ENCODE assay signal across 9 cellular contexts in the genomic region with DNA sequence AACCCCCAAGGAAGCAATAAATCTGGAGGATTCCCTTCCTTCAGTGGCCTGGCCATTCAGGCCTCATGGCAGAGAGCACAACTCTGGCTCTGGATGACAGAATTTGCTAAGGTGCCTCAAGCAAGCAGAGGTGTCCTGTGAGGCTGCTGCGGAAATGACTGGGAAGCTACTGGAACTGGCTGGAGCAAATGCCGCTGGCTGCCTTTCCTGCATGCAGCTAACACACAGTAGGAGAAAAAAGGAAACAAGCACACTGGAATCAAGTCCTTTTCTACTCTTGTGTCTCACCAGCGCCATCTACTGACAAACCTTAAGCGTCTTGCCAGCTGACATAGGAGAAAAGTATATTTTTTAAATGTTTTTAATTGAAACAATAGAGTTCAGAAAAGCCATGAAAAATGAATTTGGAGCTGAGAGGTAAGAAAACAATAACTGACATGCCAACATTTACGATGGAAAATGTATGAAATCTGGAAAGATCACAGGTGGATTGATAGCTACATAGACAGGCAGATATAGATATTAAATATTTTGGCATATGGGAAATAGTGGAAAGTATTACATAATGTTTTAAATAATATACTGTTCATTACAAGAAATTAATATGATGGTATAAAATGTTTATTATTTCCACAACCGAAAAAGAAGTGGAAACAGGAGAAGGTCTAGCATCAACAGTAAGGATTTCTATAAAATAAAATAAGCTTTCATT.
DNase-seq lines count a peak whose midpoint lies in the region; ATAC-seq, FAIRE-seq and TF ChIP-seq lines count a peak whose summit lies in the region.
"Had no signal": no experiment of that assay in that cellular context is flagged by ENCODE, and none has a peak within 500 bp of the region (broad histone marks: within the 10 kb centered on the region; RNA-seq: fewer than 3 reads in every experiment).

No MANE protein-coding gene starts in this region.

- TF ChIP-seq CTCF in endothelial cell of umbilical vein (IDR thresholded peaks at IDR 0.05; ENCODE audit: extremely low read depth in 1 of 2, insufficient read depth in 1 of 2, low read depth in 1 of 2, low read length in 2 of 2): peak; percentile 57 to 65
- peak; percentile 81 for TF ChIP-seq CTCF in nephron progenitor cell (IDR thresholded peaks at IDR 0.05)

- H3K9me1 ChIP-seq in endothelial cell of umbilical vein (replicated peaks; ENCODE audit: control insufficient read depth, extremely low read depth, insufficient read depth, low read length): no peaks in the 10 kb centered on the region

- POLR2A ChIA-PET in endothelial cell of umbilical vein (lab: Charles Lee): no interaction called here

- H3K27ac ChIP-seq in endothelial cell of umbilical vein (ENCODE audit: insufficient read depth, low read depth, low read length): no peak overlapping the region
- H3K27ac ChIP-seq: epithelial cell of prostate had no signal

- H3K4me3 ChIP-seq in endothelial cell of umbilical vein (replicated peaks in 1 of 3; ENCODE audit: insufficient read depth in 1 of 3, low read depth in 1 of 3, low read length in 3 of 3): no peak overlapping the region

- ATAC-seq in activated T-cell treated with anti-CD3 and anti-CD28 coated beads, Interleukin-2, amount 50 U/mL, for 72 hours (replicated peaks in 1 of 2): no peak
- no peak for ATAC-seq in activated T-cell treated with anti-CD3 and anti-CD28 coated beads, Interleukin-2, amount 50 U/mL, for 4 hours
- ATAC-seq in effector memory CD8-positive, alpha-beta T cell (replicated peaks): no peak

- H3K27ac Mint-ChIP-seq in activated T-cell treated with anti-CD3 and anti-CD28 coated beads, Interleukin-2, amount 50 U/mL, for 72 hours: no peak overlapping the region
- no peak overlapping the region for H3K27ac Mint-ChIP-seq in nephron progenitor cell
- H3K27ac Mint-ChIP-seq in effector memory CD8-positive, alpha-beta T cell: no peak overlapping the region

- no peaks in the 10 kb centered on the region for H3K4me1 Mint-ChIP-seq in activated T-cell treated with anti-CD3 and anti-CD28 coated beads, Interleukin-2, amount 50 U/mL, for 72 hours (ENCODE audit: low read depth)
- H3K4me1 Mint-ChIP-seq in activated T-cell treated with anti-CD3 and anti-CD28 coated beads, Interleukin-2, amount 50 U/mL, for 4 hours (ENCODE audit: low read depth): no peaks in the 10 kb centered on the region
- H3K4me1 Mint-ChIP-seq in nephron progenitor cell: peaks cover 14% of the 10 kb centered on the region
- no peaks in the 10 kb centered on the region for H3K4me1 Mint-ChIP-seq in effector memory CD8-positive, alpha-beta T cell (ENCODE audit: low read depth in 2 of 2)

- intact Hi-C loops in endothelial cell of umbilical vein (cut with micrococcal nuclease): loop anchor here (5.0 kb wide), 1 partner anchor 919 kb away; no protein-coding TSS in a partner anchor

- H3K79me2 ChIP-seq in endothelial cell of umbilical vein (ENCODE audit: control insufficient read depth, insufficient read depth, low read length): no peaks in the 10 kb centered on the region

- no peak for TF ChIP-seq POLR2A in endothelial cell of umbilical vein (IDR thresholded peaks at IDR 0.05; ENCODE audit: low read depth, low read length)

- no peaks in the 10 kb centered on the region for H3K4me1 ChIP-seq in endothelial cell of umbilical vein (ENCODE audit: control insufficient read depth, extremely low read depth, insufficient read depth, low read length)

- no peaks in the 10 kb centered on the region for H3K9me3 Mint-ChIP-seq in activated T-cell treated with anti-CD3 and anti-CD28 coated beads, Interleukin-2, amount 50 U/mL, for 72 hours
- H3K9me3 Mint-ChIP-seq in activated T-cell treated with anti-CD3 and anti-CD28 coated beads, Interleukin-2, amount 50 U/mL, for 4 hours: no peaks in the 10 kb centered on the region
- H3K9me3 Mint-ChIP-seq in nephron progenitor cell: no peaks in the 10 kb centered on the region
- no peaks in the 10 kb centered on the region for H3K9me3 Mint-ChIP-seq in effector memory CD8-positive, alpha-beta T cell

- H3K36me3 ChIP-seq in endothelial cell of umbilical vein (ENCODE audit: control insufficient read depth in 2 of 2, extremely low read depth in 1 of 2, insufficient read depth in 2 of 2, low read length in 2 of 2): no peaks in the 10 kb centered on the region

- no peaks in the 10 kb centered on the region for H3K27me3 ChIP-seq in endothelial cell of umbilical vein (ENCODE audit: control insufficient read depth in 2 of 2, insufficient read depth in 2 of 2, low read length in 2 of 2)

- no peaks in the 10 kb centered on the region for H3K9me3 ChIP-seq in endothelial cell of umbilical vein (replicated peaks; ENCODE audit: control insufficient read depth, insufficient read depth, low read length)

- H3K4me2 ChIP-seq in endothelial cell of umbilical vein (ENCODE audit: insufficient read depth, low read length): no peak overlapping the region

- dilution Hi-C loops in endothelial cell of umbilical vein (cut with MboI; ENCODE audit: extremely low pct_ligation_motif_present, low sequenced_read_pairs): no loop called here

- no peak overlapping the region for H3K4me3 Mint-ChIP-seq in activated T-cell treated with anti-CD3 and anti-CD28 coated beads, Interleukin-2, amount 50 U/mL, for 72 hours
- H3K4me3 Mint-ChIP-seq in activated T-cell treated with anti-CD3 and anti-CD28 coated beads, Interleukin-2, amount 50 U/mL, for 4 hours: no peak overlapping the region
- H3K4me3 Mint-ChIP-seq in nephron progenitor cell: no peak overlapping the region
- no peak overlapping the region for H3K4me3 Mint-ChIP-seq in effector memory CD8-positive, alpha-beta T cell

- H3K9ac ChIP-seq in endothelial cell of umbilical vein (replicated peaks; ENCODE audit: extremely low read depth, insufficient read depth, low read length): no peak overlapping the region

- peak; percentile 28 to 32 for DNase-seq in activated T-cell treated with anti-CD3 and anti-CD28 coated beads, Interleukin-2, amount 50 U/mL, for 72 hours
- DNase-seq in activated T-cell treated with anti-CD3 and anti-CD28 coated beads, Interleukin-2, amount 50 U/mL, for 4 hours: no peak
- DNase-seq in HCEC 1CT (peak; percentile 2), NAMALWA (ENCODE audit: low spot score) (peak; percentile 84), SHP77 (lab: John Stamatoyannopoulos, UW) (peak; percentile 66 to 85), endothelial cell of umbilical vein (ENCODE audit: low read depth, low spot score) (peak; percentile 34), nephron progenitor cell (peak; percentile 64)
- no peak for DNase-seq in effector memory CD8-positive, alpha-beta T cell

- peak; percentile 70 for FAIRE-seq in endothelial cell of umbilical vein (lab: Jason Lieb, UNC)

- BruUV-seq in endothelial cell of umbilical vein (replicated peaks; lab: Mats Ljungman, UMichigan): no TSS peak

- CTCF ChIA-PET in endothelial cell of umbilical vein (lab: Charles Lee): interaction anchor here (0.8 to 1.2 kb wide), 4 partner anchors 9 to 94 kb away, joined by 3 to 4 read pairs (median 4); no protein-coding TSS in a partner anchor

- H3K36me3 Mint-ChIP-seq in activated T-cell treated with anti-CD3 and anti-CD28 coated beads, Interleukin-2, amount 50 U/mL, for 72 hours (ENCODE audit: insufficient read depth in 2 of 2): no peaks in the 10 kb centered on the region
- no peaks in the 10 kb centered on the region for H3K36me3 Mint-ChIP-seq in activated T-cell treated with anti-CD3 and anti-CD28 coated beads, Interleukin-2, amount 50 U/mL, for 4 hours (ENCODE audit: insufficient read depth)
- H3K36me3 Mint-ChIP-seq in nephron progenitor cell (ENCODE audit: low read depth): no peaks in the 10 kb centered on the region
- no peaks in the 10 kb centered on the region for H3K36me3 Mint-ChIP-seq in effector memory CD8-positive, alpha-beta T cell (ENCODE audit: insufficient read depth)

- H2AFZ ChIP-seq in endothelial cell of umbilical vein (ENCODE audit: low read depth, low read length): no peak overlapping the region

- no peaks in the 10 kb centered on the region for H3K27me3 Mint-ChIP-seq in activated T-cell treated with anti-CD3 and anti-CD28 coated beads, Interleukin-2, amount 50 U/mL, for 72 hours (ENCODE audit: low read depth)
- no peaks in the 10 kb centered on the region for H3K27me3 Mint-ChIP-seq in activated T-cell treated with anti-CD3 and anti-CD28 coated beads, Interleukin-2, amount 50 U/mL, for 4 hours (ENCODE audit: low read depth)
- no peaks in the 10 kb centered on the region for H3K27me3 Mint-ChIP-seq in nephron progenitor cell (ENCODE audit: low read depth, poor library complexity)
- H3K27me3 Mint-ChIP-seq in effector memory CD8-positive, alpha-beta T cell: no peaks in the 10 kb centered on the region

- no peaks in the 10 kb centered on the region for H4K20me1 ChIP-seq in endothelial cell of umbilical vein (replicated peaks; ENCODE audit: control insufficient read depth, extremely low read depth, insufficient read depth, low read length)

TF ChIP-seq in endothelial cell of umbilical vein, 7 proteins besides CTCF, POLR2A, EP300 and RAD21:
- TF ChIP-seq MYC (IDR thresholded peaks at IDR 0.05; ENCODE audit: low read depth, low read length) (no peak), JUN (IDR thresholded peaks at IDR 0.05; ENCODE audit: borderline replicate concordance, insufficient read depth, insufficient read length, low read depth) (no peak), POLR2AphosphoS5 (IDR thresholded peaks at IDR 0.05; ENCODE audit: insufficient read depth, low read depth, low read length) (no peak), EZH2 (IDR thresholded peaks at IDR 0.05; ENCODE audit: borderline replicate concordance, low read depth, low read length, severe bottlenecking) (no peak), FOS (IDR thresholded peaks at IDR 0.05; ENCODE audit: borderline replicate concordance, insufficient read depth, low read length) (no peak)
- TF ChIP-seq, protein P1, sequence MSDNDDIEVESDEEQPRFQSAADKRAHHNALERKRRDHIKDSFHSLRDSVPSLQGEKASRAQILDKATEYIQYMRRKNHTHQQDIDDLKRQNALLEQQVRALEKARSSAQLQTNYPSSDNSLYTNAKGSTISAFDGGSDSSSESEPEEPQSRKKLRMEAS (IDR thresholded peaks at IDR 0.05; ENCODE audit: insufficient read depth, insufficient read length): no peak
TF ChIP-seq in endothelial cell of umbilical vein: peak in this region for 0.

Comparison
In these comparisons a context has a peak if more than half of its experiments do, and no peak if none do; other contexts are left out.
1. DNase-seq: peak in activated T-cell treated with anti-CD3 and anti-CD28 coated beads, Interleukin-2, amount 50 U/mL, for 72 hours (2 of 2), HCEC 1CT (single experiment), NAMALWA (single experiment), SHP77 (2 of 2), endothelial cell of umbilical vein (single experiment) and nephron progenitor cell (single experiment); none in activated T-cell treated with anti-CD3 and anti-CD28 coated beads, Interleukin-2, amount 50 U/mL, for 4 hours (single experiment) and effector memory CD8-positive, alpha-beta T cell (0 of 3).